ENCODE assay signal across 14 cellular contexts in the genomic region with DNA sequence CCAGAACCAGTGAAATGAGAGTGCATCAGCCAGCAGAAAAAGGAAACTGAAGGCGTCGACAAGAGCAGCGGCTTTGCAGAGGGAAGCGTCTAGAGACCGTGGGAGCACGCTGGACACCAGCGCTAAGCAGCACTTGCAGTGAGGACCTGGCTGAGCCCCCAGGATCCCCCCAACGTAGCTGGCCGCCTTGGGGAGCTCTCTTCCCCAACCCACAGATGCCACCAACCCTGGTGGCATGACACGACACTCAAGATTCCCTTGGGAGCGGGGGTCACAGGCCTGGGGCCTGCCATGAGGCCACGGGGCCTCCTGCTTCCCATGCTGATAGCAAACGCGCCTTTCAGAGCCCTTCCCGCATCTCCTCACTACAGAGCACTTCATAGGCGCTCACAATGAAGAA. TPM values are rescaled to one million over a fixed set of nuclear protein-coding genes. Genes with fewer than 3 reads are reported as not detected.
DNase-seq lines count a peak whose midpoint lies in the region; TF ChIP-seq lines count a peak whose summit lies in the region.
"Had no signal": no experiment of that assay in that cellular context is flagged by ENCODE, and none has a peak within 500 bp of the region (broad histone marks: within the 10 kb centered on the region; RNA-seq: fewer than 3 reads in every experiment).

No MANE protein-coding gene starts in this region.

- H2AFZ ChIP-seq in neural progenitor cell (replicated peaks): no peak overlapping the region
- H2AFZ ChIP-seq: GM23248 had no signal

- WGBS in endodermal cell (ENCODE audit: insufficient coverage in 1 of 2, insufficient read length in 1 of 2), 2 experiments: 85 to 89% methylated on average over 8 to 16 of the region's 16 CpGs

- H3K27me3 Mint-ChIP-seq in endodermal cell (ENCODE audit: insufficient read depth): no peaks in the 10 kb centered on the region
- H3K27me3 Mint-ChIP-seq in neural progenitor cell (ENCODE audit: insufficient read depth, low read depth): peaks cover 8% of the 10 kb centered on the region
- no peaks in the 10 kb centered on the region for H3K27me3 Mint-ChIP-seq in type B pancreatic cell
- H3K27me3 Mint-ChIP-seq: CD4-positive, CD25-positive, alpha-beta regulatory T cell; CD8-positive, alpha-beta memory T cell had no signal

- no peaks in the 10 kb centered on the region for H3K4me1 ChIP-seq in endodermal cell (ENCODE audit: control insufficient read depth, insufficient read depth, low read length)
- H3K4me1 ChIP-seq in neural progenitor cell: peaks cover 3% of the 10 kb centered on the region
- peaks cover 3% of the 10 kb centered on the region for H3K4me1 ChIP-seq in left ventricle myocardium inferior
- H3K4me1 ChIP-seq: HAP-1 had no signal

- H3K9ac ChIP-seq in endodermal cell (ENCODE audit: extremely low read depth, low read length, poor library complexity, severe bottlenecking) (no peak overlapping the region), neural progenitor cell (no peak overlapping the region)
- H3K9ac ChIP-seq: GM23248 had no signal

- H4K20me1 ChIP-seq in neural progenitor cell (ENCODE audit: low read depth): no peaks in the 10 kb centered on the region

- TF ChIP-seq CTCF in endodermal cell (conservative IDR thresholded peaks at IDR 0.05): no peak
- no peak for TF ChIP-seq CTCF in neural progenitor cell (IDR thresholded peaks at IDR 0.05)
- no peak for TF ChIP-seq CTCF in type B pancreatic cell (conservative IDR thresholded peaks at IDR 0.05)
- TF ChIP-seq CTCF in left ventricle myocardium inferior (IDR thresholded peaks at IDR 0.05; ENCODE audit: borderline replicate concordance): no peak

- H3F3A ChIP-seq in neural progenitor cell (ENCODE audit: low read depth): no peaks in the 10 kb centered on the region

- peaks cover 9% of the 10 kb centered on the region for H3K36me3 Mint-ChIP-seq in endodermal cell (ENCODE audit: low read depth)
- no peaks in the 10 kb centered on the region for H3K36me3 Mint-ChIP-seq in neural progenitor cell
- peaks cover 10% of the 10 kb centered on the region for H3K36me3 Mint-ChIP-seq in type B pancreatic cell

- intact Hi-C loops in left ventricle myocardium inferior (cut with micrococcal nuclease): no loop called here

- H3K4me3 Mint-ChIP-seq in endodermal cell (no peak overlapping the region), neural progenitor cell (no peak overlapping the region), type B pancreatic cell (no peak overlapping the region)
- H3K4me3 Mint-ChIP-seq: CD4-positive, CD25-positive, alpha-beta regulatory T cell; CD8-positive, alpha-beta memory T cell had no signal

- DNase-seq in endodermal cell: no peak
- DNase-seq in neural progenitor cell (ENCODE audit: low spot score): no peak
- no peak for DNase-seq in type B pancreatic cell (ENCODE audit: extremely low spot score, unreplicated experiment)
- DNase-seq in DMS 273 (lab: John Stamatoyannopoulos, UW; ENCODE audit: unreplicated experiment): no peak
- DNase-seq in left ventricle myocardium inferior: no peak
- no peak for DNase-seq in activated effector memory CD4-positive, alpha-beta T cell treated with Interleukin-2 at 50 U/mL for 16 hours
- DNase-seq: ACHN; C1 segment of cervical spinal cord; CD4-positive, CD25-positive, alpha-beta regulatory T cell; COR-L47; GM23248 had no signal

- H3K27me3 ChIP-seq in endodermal cell (ENCODE audit: control insufficient read depth, insufficient read depth, low read length, poor library complexity, severe bottlenecking) (no peaks in the 10 kb centered on the region), neural progenitor cell (no peaks in the 10 kb centered on the region), left ventricle myocardium inferior (ENCODE audit: low read depth) (no peaks in the 10 kb centered on the region)
- H3K27me3 ChIP-seq: BE2C had no signal

- no peak overlapping the region for H3K4me3 ChIP-seq in endodermal cell (ENCODE audit: low read length)
- H3K4me3 ChIP-seq in neural progenitor cell: no peak overlapping the region
- H3K4me3 ChIP-seq in left ventricle myocardium inferior: no peak overlapping the region
- H3K4me3 ChIP-seq: GM23248, HAP-1 had no signal

- H3K4me2 ChIP-seq in neural progenitor cell: no peak overlapping the region

- no peaks in the 10 kb centered on the region for H3K36me3 ChIP-seq in endodermal cell (ENCODE audit: control insufficient read depth, insufficient read depth, low read length)
- H3K36me3 ChIP-seq in neural progenitor cell: no peaks in the 10 kb centered on the region
- H3K36me3 ChIP-seq in left ventricle myocardium inferior: peaks cover 95% of the 10 kb centered on the region

- H3K9me3 Mint-ChIP-seq in endodermal cell (no peaks in the 10 kb centered on the region), neural progenitor cell (no peaks in the 10 kb centered on the region), type B pancreatic cell (no peaks in the 10 kb centered on the region)
- H3K9me3 Mint-ChIP-seq: CD4-positive, CD25-positive, alpha-beta regulatory T cell; CD8-positive, alpha-beta memory T cell had no signal

- H3K27ac ChIP-seq in endodermal cell (ENCODE audit: low read depth, low read length): no peak overlapping the region
- H3K27ac ChIP-seq in neural progenitor cell: no peak overlapping the region
- H3K27ac ChIP-seq in left ventricle myocardium inferior (replicated peaks): no peak overlapping the region
- H3K27ac ChIP-seq: GM23248 had no signal

- H3K79me2 ChIP-seq in neural progenitor cell (ENCODE audit: low read depth): no peaks in the 10 kb centered on the region

- H3K9me3 ChIP-seq in endodermal cell (ENCODE audit: control insufficient read depth, low read length): no peaks in the 10 kb centered on the region
- no peaks in the 10 kb centered on the region for H3K9me3 ChIP-seq in neural progenitor cell (ENCODE audit: low read depth)
- H3K9me3 ChIP-seq in left ventricle myocardium inferior (replicated peaks): no peaks in the 10 kb centered on the region
- H3K9me3 ChIP-seq: BE2C, HAP-1 had no signal

- H3K27ac Mint-ChIP-seq in endodermal cell (peak overlapping the region; percentile 31), neural progenitor cell (peak overlapping the region; percentile 84), type B pancreatic cell (peak overlapping the region; percentile 20)
- H3K27ac Mint-ChIP-seq: CD4-positive, CD25-positive, alpha-beta regulatory T cell had no signal

- H3K4me1 Mint-ChIP-seq in endodermal cell (peaks cover 9% of the 10 kb centered on the region), neural progenitor cell (peaks cover 12% of the 10 kb centered on the region), type B pancreatic cell (ENCODE audit: unreplicated experiment) (peaks cover 7% of the 10 kb centered on the region)
- H3K4me1 Mint-ChIP-seq: CD8-positive, alpha-beta memory T cell had no signal

RNA-seq across cellular contexts. Expression of a gene that starts 13.4 kb away (rescaled TPM):
- total RNA-seq in endodermal cell (10 to 100 TPM; 53.7 to 68.8 TPM), neural progenitor cell (ENCODE audit: low replicate concordance) (7.4 and 8.1 TPM in 2 replicates), type B pancreatic cell (ENCODE audit: low replicate concordance) (6.7 and 9.7 TPM in 2 replicates), left ventricle myocardium inferior (0.52 TPM)
- 15.3 TPM for polyA plus RNA-seq in endodermal cell (2013, experiment 1 of 2)
- 17.6 TPM for polyA plus RNA-seq in endodermal cell (2013, experiment 2 of 2)
- total RNA-seq: GM23248 had no signal

Comparison
In these comparisons a context has a peak if more than half of its experiments do, and no peak if none do; other contexts are left out.
1. H3K27ac Mint-ChIP-seq: peak in every context shown above with its lines; median percentile 84 in neural progenitor cell; 31 in endodermal cell; 20 in type B pancreatic cell.